ENCODE assay signal across 1 cellular context in the genomic region with DNA sequence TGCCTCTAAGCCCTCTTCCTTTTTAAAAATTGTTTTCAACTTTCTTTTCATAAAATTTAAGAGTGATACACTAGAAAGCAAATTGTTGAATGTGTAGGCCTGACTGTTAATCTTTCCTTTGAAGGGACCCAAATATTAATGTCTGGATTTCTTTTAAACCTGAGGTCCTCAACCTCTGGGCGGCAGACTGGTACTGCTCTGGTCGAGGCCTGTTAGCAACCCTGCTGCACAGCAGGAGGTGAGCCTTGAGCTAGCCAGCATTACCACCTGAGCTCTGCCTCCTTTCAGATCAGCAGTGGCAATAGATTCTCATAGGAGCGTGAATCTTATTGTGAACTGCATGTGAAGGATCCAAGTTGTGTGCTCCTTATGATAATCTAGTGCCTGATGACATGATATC.
TF ChIP-seq lines count a peak whose summit lies in the region.

No MANE protein-coding gene starts in this region.

TF ChIP-seq in GM23338, 12 proteins besides CTCF, POLR2A, EP300 and RAD21 (continued from another document):
- TF ChIP-seq, protein P1, sequence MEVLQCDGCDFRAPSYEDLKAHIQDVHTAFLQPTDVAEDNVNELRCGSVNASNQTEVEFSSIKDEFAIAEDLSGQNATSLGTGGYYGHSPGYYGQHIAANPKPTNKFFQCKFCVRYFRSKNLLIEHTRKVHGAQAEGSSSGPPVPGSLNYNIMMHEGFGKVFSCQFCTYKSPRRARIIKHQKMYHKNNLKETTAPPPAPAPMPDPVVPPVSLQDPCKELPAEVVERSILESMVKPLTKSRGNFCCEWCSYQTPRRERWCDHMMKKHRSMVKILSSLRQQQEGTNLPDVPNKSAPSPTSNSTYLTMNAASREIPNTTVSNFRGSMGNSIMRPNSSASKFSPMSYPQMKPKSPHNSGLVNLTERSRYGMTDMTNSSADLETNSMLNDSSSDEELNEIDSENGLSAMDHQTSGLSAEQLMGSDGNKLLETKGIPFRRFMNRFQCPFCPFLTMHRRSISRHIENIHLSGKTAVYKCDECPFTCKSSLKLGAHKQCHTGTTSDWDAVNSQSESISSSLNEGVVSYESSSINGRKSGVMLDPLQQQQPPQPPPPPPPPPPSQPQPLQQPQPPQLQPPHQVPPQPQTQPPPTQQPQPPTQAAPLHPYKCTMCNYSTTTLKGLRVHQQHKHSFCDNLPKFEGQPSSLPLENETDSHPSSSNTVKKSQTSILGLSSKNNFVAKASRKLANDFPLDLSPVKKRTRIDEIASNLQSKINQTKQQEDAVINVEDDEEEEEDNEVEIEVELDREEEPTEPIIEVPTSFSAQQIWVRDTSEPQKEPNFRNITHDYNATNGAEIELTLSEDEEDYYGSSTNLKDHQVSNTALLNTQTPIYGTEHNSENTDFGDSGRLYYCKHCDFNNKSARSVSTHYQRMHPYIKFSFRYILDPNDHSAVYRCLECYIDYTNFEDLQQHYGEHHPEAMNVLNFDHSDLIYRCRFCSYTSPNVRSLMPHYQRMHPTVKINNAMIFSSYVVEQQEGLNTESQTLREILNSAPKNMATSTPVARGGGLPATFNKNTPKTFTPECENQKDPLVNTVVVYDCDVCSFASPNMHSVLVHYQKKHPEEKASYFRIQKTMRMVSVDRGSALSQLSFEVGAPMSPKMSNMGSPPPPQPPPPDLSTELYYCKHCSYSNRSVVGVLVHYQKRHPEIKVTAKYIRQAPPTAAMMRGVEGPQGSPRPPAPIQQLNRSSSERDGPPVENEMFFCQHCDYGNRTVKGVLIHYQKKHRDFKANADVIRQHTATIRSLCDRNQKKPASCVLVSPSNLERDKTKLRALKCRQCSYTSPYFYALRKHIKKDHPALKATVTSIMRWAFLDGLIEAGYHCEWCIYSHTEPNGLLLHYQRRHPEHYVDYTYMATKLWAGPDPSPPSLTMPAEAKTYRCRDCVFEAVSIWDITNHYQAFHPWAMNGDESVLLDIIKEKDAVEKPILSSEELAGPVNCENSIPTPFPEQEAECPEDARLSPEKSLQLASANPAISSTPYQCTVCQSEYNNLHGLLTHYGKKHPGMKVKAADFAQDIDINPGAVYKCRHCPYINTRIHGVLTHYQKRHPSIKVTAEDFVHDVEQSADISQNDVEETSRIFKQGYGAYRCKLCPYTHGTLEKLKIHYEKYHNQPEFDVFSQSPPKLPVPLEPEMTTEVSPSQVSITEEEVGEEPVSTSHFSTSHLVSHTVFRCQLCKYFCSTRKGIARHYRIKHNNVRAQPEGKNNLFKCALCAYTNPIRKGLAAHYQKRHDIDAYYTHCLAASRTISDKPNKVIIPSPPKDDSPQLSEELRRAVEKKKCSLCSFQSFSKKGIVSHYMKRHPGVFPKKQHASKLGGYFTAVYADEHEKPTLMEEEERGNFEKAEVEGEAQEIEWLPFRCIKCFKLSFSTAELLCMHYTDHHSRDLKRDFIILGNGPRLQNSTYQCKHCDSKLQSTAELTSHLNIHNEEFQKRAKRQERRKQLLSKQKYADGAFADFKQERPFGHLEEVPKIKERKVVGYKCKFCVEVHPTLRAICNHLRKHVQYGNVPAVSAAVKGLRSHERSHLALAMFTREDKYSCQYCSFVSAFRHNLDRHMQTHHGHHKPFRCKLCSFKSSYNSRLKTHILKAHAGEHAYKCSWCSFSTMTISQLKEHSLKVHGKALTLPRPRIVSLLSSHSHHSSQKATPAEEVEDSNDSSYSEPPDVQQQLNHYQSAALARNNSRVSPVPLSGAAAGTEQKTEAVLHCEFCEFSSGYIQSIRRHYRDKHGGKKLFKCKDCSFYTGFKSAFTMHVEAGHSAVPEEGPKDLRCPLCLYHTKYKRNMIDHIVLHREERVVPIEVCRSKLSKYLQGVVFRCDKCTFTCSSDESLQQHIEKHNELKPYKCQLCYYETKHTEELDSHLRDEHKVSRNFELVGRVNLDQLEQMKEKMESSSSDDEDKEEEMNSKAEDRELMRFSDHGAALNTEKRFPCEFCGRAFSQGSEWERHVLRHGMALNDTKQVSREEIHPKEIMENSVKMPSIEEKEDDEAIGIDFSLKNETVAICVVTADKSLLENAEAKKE (CRISPR knock-in tag; IDR thresholded peaks at IDR 0.05), result no peak
- no peak for TF ChIP-seq NANOG (IDR thresholded peaks at IDR 0.05; ENCODE audit: borderline replicate concordance)
- TF ChIP-seq STAT1 (IDR thresholded peaks at IDR 0.05; ENCODE audit: unreplicated experiment), result no peak
- no peak for TF ChIP-seq ZNF331 (CRISPR knock-in tag; IDR thresholded peaks at IDR 0.05; ENCODE audit: low read depth)
